In the genomic region with DNA sequence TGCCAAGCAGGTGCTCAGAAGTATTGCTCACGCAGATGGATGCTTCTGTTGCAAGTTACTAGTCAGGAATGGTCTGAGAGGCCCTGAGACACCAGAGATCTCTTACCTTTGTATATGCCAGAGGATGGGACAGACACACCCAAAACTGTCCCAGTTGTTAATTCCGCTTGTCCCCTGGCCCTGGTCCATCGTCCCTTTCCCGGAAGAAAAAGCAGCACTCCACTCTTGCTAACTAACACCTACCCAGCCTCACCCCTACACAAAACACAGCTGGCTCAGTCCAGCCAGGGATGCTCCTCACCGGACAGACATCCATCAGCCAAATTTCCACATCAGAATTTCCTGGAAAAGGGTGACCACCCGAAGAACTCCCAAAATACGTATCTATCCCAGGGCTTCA, we compare ENCODE assay signal across 18 cellular contexts. TPM values are rescaled to one million over a fixed set of nuclear protein-coding genes. Genes with fewer than 3 reads are reported as not detected.
DNase-seq lines count a peak whose midpoint lies in the region; ATAC-seq, FAIRE-seq and TF ChIP-seq lines count a peak whose summit lies in the region.
"Had no signal": no experiment of that assay in that cellular context is flagged by ENCODE, and none has a peak within 500 bp of the region (broad histone marks: within the 10 kb centered on the region; RNA-seq: fewer than 3 reads in every experiment).

No MANE protein-coding gene starts in this region.

- intact Hi-C loops in IMR-90 (cut with micrococcal nuclease) = no loop called here
- intact Hi-C loops in dorsolateral prefrontal cortex (cut with DNase I) = loop anchor here in 1 of 2 donors (5.0 kb wide), 1 partner anchor 74 kb away; no protein-coding TSS in a partner anchor
- intact Hi-C loops in spleen (cut with DNase I; ENCODE audit: low total_unique reads) = no loop called here
- intact Hi-C loops in lower leg skin (cut with DNase I; ENCODE audit: low total_unique reads) = no loop called here
- intact Hi-C loops in activated CD4-positive, alpha-beta T cell treated with anti-CD3 and anti-CD28 coated beads for 36 hours (cut with DNase I, micrococcal nuclease) = no loop called here

- in situ Hi-C loops in IMR-90 (cut with MboI; ENCODE audit: low sequenced_read_pairs) = no loop called here

- ATAC-seq in IMR-90 (ENCODE audit: low read depth) (no peak), GM21390 (IDR thresholded peaks at IDR 0.05; ENCODE audit: unreplicated experiment) (no peak)
- ATAC-seq in activated CD4-positive, alpha-beta T cell treated with anti-CD3 and anti-CD28 coated beads for 36 hours = no peak

- H3K14ac ChIP-seq in IMR-90 (replicated peaks; ENCODE audit: low read depth, low read length) = no peak overlapping the region

- H3K27me3 Mint-ChIP-seq in activated CD4-positive, alpha-beta T cell treated with anti-CD3 and anti-CD28 coated beads for 36 hours = peaks cover 27% of the 10 kb centered on the region

- POLR2A ChIA-PET in IMR-90 (lab: Charles Lee; ENCODE audit: unreplicated experiment) = no interaction called here
- POLR2A ChIA-PET in activated CD4-positive, alpha-beta T cell treated with anti-CD3 and anti-CD28 coated beads for 36 hours (lab: Charles Lee) = no interaction called here

- peaks cover 6% of the 10 kb centered on the region for H3K4me1 Mint-ChIP-seq in activated CD4-positive, alpha-beta T cell treated with anti-CD3 and anti-CD28 coated beads for 36 hours
- H3K4me1 Mint-ChIP-seq: memory B cell had no signal

- no peak overlapping the region for H2BK120ac ChIP-seq in IMR-90 (ENCODE audit: low read depth, low read length)

- dilution Hi-C loops in IMR-90 (cut with HindIII; ENCODE audit: low sequenced_read_pairs, unreplicated experiment) = no loop called here

- H3K36me3 ChIP-seq in IMR-90 (ENCODE audit: control insufficient read depth, insufficient read depth, low read length) (no peaks in the 10 kb centered on the region), muscle layer of duodenum (ENCODE audit: control insufficient read depth in 1 of 2, insufficient read depth in 2 of 2, low read length in 2 of 2) (no peaks in the 10 kb centered on the region), spleen (no peaks in the 10 kb centered on the region)
- H3K36me3 ChIP-seq: thyroid gland had no signal

- no peak for TF ChIP-seq RAD21 in IMR-90 (IDR thresholded peaks at IDR 0.05; ENCODE audit: low read length)

- TF ChIP-seq CTCF in IMR-90 (conservative IDR thresholded peaks at IDR 0.05; ENCODE audit: low read depth, low read length) (no peak), dorsolateral prefrontal cortex (IDR thresholded peaks at IDR 0.05 in 54 of 56, conservative IDR thresholded peaks at IDR 0.05 in 2 of 56; ENCODE audit: low read depth in 1 of 56, partially characterized antibody in 56 of 56) (no peak), spleen (IDR thresholded peaks at IDR 0.05 in 8 of 11, conservative IDR thresholded peaks at IDR 0.05 in 3 of 11) (no peak), lower leg skin (IDR thresholded peaks at IDR 0.05) (no peak)

- H3K23ac ChIP-seq in IMR-90 (ENCODE audit: low read depth, low read length) = no peak overlapping the region

- H3K9ac ChIP-seq in IMR-90 (ENCODE audit: low read depth, low read length) = no peak overlapping the region

- H2BK15ac ChIP-seq in IMR-90 (ENCODE audit: low read depth, low read length) = no peak overlapping the region

- peaks cover 0 to 15% of the 10 kb centered on the region in 2 experiments; a peak in 2 of 4 replicates for H3K79me1 ChIP-seq in IMR-90 (ENCODE audit: low read depth in 1 of 2, low read length in 2 of 2)

- H3K4ac ChIP-seq in IMR-90 (ENCODE audit: low read depth, low read length) = no peak overlapping the region

- H4K91ac ChIP-seq in IMR-90 (ENCODE audit: insufficient read depth, low read depth, low read length) = no peak overlapping the region

- no peak overlapping the region for H3K18ac ChIP-seq in IMR-90 (ENCODE audit: low read depth, low read length)

- H3K4me3 Mint-ChIP-seq in activated CD4-positive, alpha-beta T cell treated with anti-CD3 and anti-CD28 coated beads for 36 hours = no peak overlapping the region
- H3K4me3 Mint-ChIP-seq: memory B cell had no signal

- no peak overlapping the region for H2BK5ac ChIP-seq in IMR-90 (ENCODE audit: low read depth, low read length, poor library complexity, severe bottlenecking)

- H3K27ac Mint-ChIP-seq in activated CD4-positive, alpha-beta T cell treated with anti-CD3 and anti-CD28 coated beads for 36 hours = no peak overlapping the region
- H3K27ac Mint-ChIP-seq: memory B cell had no signal

- no TSS peak for BruUV-seq in IMR-90 (replicated peaks; lab: Mats Ljungman, UMichigan)

- peaks cover 4% of the 10 kb centered on the region for H3K36me3 Mint-ChIP-seq in activated CD4-positive, alpha-beta T cell treated with anti-CD3 and anti-CD28 coated beads for 36 hours (ENCODE audit: low read depth)
- H3K36me3 Mint-ChIP-seq: memory B cell had no signal

- H3K56ac ChIP-seq in IMR-90 (ENCODE audit: extremely low read depth, insufficient read depth, low read length) = no peak overlapping the region

- H3K27me3 ChIP-seq in IMR-90 (ENCODE audit: control insufficient read depth, insufficient read depth, low read length) = peaks cover 4% of the 10 kb centered on the region
- H3K27me3 ChIP-seq in dorsolateral prefrontal cortex = peaks cover 0 to 8% (median 0%) of the 10 kb centered on the region in 45 donors
- H3K27me3 ChIP-seq in muscle layer of duodenum (ENCODE audit: low read depth, low read length) = no peaks in the 10 kb centered on the region
- H3K27me3 ChIP-seq in spleen (replicated peaks in 1 of 7) = peaks cover 0 to 46% (median 11%) of the 10 kb centered on the region in 7 donors
- H3K27me3 ChIP-seq: thyroid gland had no signal

- H3K27ac ChIP-seq in IMR-90 (ENCODE audit: insufficient read depth, low read length) (no peak overlapping the region), dorsolateral prefrontal cortex (peak overlapping the region in 3 of 59 donors; percentile 2 to 53 (median 24)), muscle layer of duodenum (ENCODE audit: low read length) (no peak overlapping the region), spleen (peak overlapping the region in 2 of 8 donors; percentile 81)
- H3K27ac ChIP-seq: thyroid gland had no signal

- H3K4me3 ChIP-seq in IMR-90 (ENCODE audit: insufficient read depth, low read depth, low read length) (no peak overlapping the region), dorsolateral prefrontal cortex (peak overlapping the region in 38 of 59 donors; percentile 7 to 85 (median 76)), muscle layer of duodenum (ENCODE audit: low read depth in 1 of 2, low read length in 2 of 2) (peak overlapping the region; percentile 28 to 81), spleen (peak overlapping the region in 7 of 8 donors; percentile 3 to 85 (median 78)), lower leg skin (ENCODE audit: low read depth, poor library complexity, severe bottlenecking) (no peak overlapping the region)
- H3K4me3 ChIP-seq: thyroid gland had no signal

- no peak overlapping the region for H4K5ac ChIP-seq in IMR-90 (ENCODE audit: low read depth, low read length)

- no peak overlapping the region for H4K8ac ChIP-seq in IMR-90 (ENCODE audit: low read depth in 2 of 2, low read length in 2 of 2)

- no peak overlapping the region for H2AK9ac ChIP-seq in IMR-90 (replicated peaks; ENCODE audit: low read depth, low read length, poor library complexity)

- H2AFZ ChIP-seq in IMR-90 (replicated peaks; ENCODE audit: low read length, poor library complexity) = no peak overlapping the region

- H3K4me1 ChIP-seq in IMR-90 (ENCODE audit: control insufficient read depth, insufficient read depth, low read length) (peaks cover 13% of the 10 kb centered on the region), muscle layer of duodenum (ENCODE audit: control insufficient read depth in 1 of 2, insufficient read depth in 2 of 2, low read length in 2 of 2) (peaks cover 4 to 10% of the 10 kb centered on the region in 2 donors), spleen (peaks cover 0 to 48% (median 26%) of the 10 kb centered on the region in 6 donors)
- H3K4me1 ChIP-seq: thyroid gland had no signal

- FAIRE-seq in frontal cortex (lab: Jason Lieb, UNC) = no peak

- TF ChIP-seq POLR2A in IMR-90 (IDR thresholded peaks at IDR 0.05; ENCODE audit: low read depth, low read length) (no peak), spleen (IDR thresholded peaks at IDR 0.05) (no peak), lower leg skin (IDR thresholded peaks at IDR 0.05) (no peak)

- CTCF ChIA-PET in IMR-90 (lab: Yijun Ruan, JAX) = no interaction called here
- CTCF ChIA-PET in activated CD4-positive, alpha-beta T cell treated with anti-CD3 and anti-CD28 coated beads for 36 hours (lab: Charles Lee) = interaction anchor here (0.9 kb wide), 1 partner anchor 31 kb away, joined by 3 read pairs; no protein-coding TSS in a partner anchor

- WGBS in IMR-90 (ENCODE audit: extremely low coverage in 2 of 2, insufficient read length in 1 of 2), 2 experiments = 89% methylated on average over 3 of the region's 7 CpGs; no CpG with 5 or more reads in 1 of the 2 experiments
- 72 to 89% (median 80%) methylated on average over 7 of the region's 7 CpGs for WGBS in spleen, 5 donors
- 62 to 63% methylated on average over 7 of the region's 7 CpGs for WGBS in lower leg skin, 2 donors

- H2BK20ac ChIP-seq in IMR-90 (ENCODE audit: low read depth, low read length) = no peak overlapping the region

- peak overlapping the region; percentile 82; the same call in 1 of the 2 replicates for H3K4me2 ChIP-seq in IMR-90 (ENCODE audit: low read depth, low read length)

- peaks cover 3% of the 10 kb centered on the region; the same call in 1 of the 2 replicates for H4K20me1 ChIP-seq in IMR-90 (ENCODE audit: insufficient read depth, low read length)

- DNase-seq in IMR-90 (no peak), dorsolateral prefrontal cortex (no peak), spleen (no peak), frontal cortex (ENCODE audit: low spot score in 2 of 2) (no peak), lower leg skin (ENCODE audit: low spot score in 2 of 2) (no peak)
- no peak for DNase-seq in activated CD4-positive, alpha-beta T cell treated with anti-CD3 and anti-CD28 coated beads for 36 hours
- DNase-seq: activated effector memory CD4-positive, alpha-beta T cell treated with anti-CD3 and anti-CD28 coated beads, Interleukin-2, amount 50 U/mL, for 16 hours; amygdala; DMS153; NCI-H187 treated with DMSO at 0.1 percent for 48 hours; NCI-H510A treated with DMSO at 0.1 percent for 48 hours; occipital lobe; SIG-M5; T-helper 2 cell; thyroid gland had no signal

- H2AK5ac ChIP-seq in IMR-90 (ENCODE audit: low read depth, low read length) = no peak overlapping the region

- H3K9me1 ChIP-seq in IMR-90 (ENCODE audit: insufficient read depth, low read length) = peaks cover 4% of the 10 kb centered on the region; the same call in 1 of the 2 replicates

- H3K9me3 ChIP-seq in IMR-90 (ENCODE audit: control insufficient read depth, insufficient read depth, low read length) (peaks cover 6% of the 10 kb centered on the region), muscle layer of duodenum (ENCODE audit: control insufficient read depth in 1 of 2, low read length in 2 of 2) (peaks cover 6 to 14% of the 10 kb centered on the region in 2 donors), spleen (peaks cover 0 to 26% (median 18%) of the 10 kb centered on the region in 8 donors)
- H3K9me3 ChIP-seq: thyroid gland had no signal

- peaks cover 22% of the 10 kb centered on the region for H3K9me3 Mint-ChIP-seq in activated CD4-positive, alpha-beta T cell treated with anti-CD3 and anti-CD28 coated beads for 36 hours (ENCODE audit: low read depth)

RNA-seq across cellular contexts. Expression of a gene that starts 2.0 kb away (rescaled TPM):
- total RNA-seq in IMR-90 (2012; rRNA removed) (5.0 and 6.4 TPM in 2 replicates), dorsolateral prefrontal cortex (100 to 1,000 TPM; 226 to 644 (median 478) TPM), spleen (100 to 1,000 TPM in 3 of 7 donors, 10 to 100 TPM in 4; 47.4 to 127 (median 83.0) TPM), frontal cortex (67.7 TPM), lower leg skin (100 to 1,000 TPM in 3 of 4 donors, 10 to 100 TPM in 1; 97.8 to 148 (median 117) TPM)
- polyA plus RNA-seq in IMR-90 (2012; rRNA removed) (4.1 and 4.6 TPM in 2 replicates), spleen (10 to 100 TPM in 1 of 3 donors, 1 to 10 TPM in 2; 4.1 to 16.8 (median 4.4) TPM)
- 2.3 and 4.1 TPM in 2 replicates for polyA plus RNA-seq in IMR-90 (2012; cell fraction: cytosol; rRNA removed)
- 3.2 and 5.9 TPM in 2 replicates for polyA plus RNA-seq in IMR-90 (2012; cell fraction: nucleus; rRNA removed; ENCODE audit: low replicate concordance)
- 1 to 10 TPM in 1 of 2 experiments, under 1 TPM in 1; 0.60 to 1.3 TPM for total RNA-seq in activated CD4-positive, alpha-beta T cell treated with anti-CD3 and anti-CD28 coated beads for 36 hours

Comparison
In these comparisons a context has a peak if more than half of its experiments do, and no peak if none do; other contexts are left out.
1. H3K4me3 ChIP-seq: peak in dorsolateral prefrontal cortex (38 of 59), muscle layer of duodenum (2 of 2) and spleen (7 of 8); none in IMR-90 (single experiment) and lower leg skin (single experiment).